In the genomic region with DNA sequence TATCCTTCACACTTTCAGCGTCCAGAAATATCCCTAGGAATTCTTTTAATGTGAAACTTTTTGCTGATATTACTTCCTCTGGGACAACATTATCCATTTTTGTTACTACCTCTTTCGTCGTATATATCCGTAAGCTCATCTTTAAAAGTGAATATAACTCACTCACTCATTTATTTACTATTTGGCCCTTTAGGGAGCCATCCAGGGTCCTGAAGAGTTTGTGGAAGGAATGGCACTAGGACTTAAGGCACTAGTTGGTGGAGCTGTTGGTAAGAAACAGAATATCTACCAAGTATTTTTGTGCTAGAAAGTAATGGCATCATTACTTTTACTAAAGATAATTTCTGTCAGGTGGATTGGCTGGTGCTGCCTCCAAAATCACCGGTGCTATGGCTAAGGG, we compare ENCODE assay signal across 30 cellular contexts.
"Had no signal": no experiment of that assay in that cellular context is flagged by ENCODE, and none has a peak within 500 bp of the region (broad histone marks: within the 10 kb centered on the region; RNA-seq: fewer than 3 reads in every experiment).

No MANE protein-coding gene starts in this region.

- H3K27me3 ChIP-seq: neutrophil, pancreas, spleen, suprapubic skin, testis, tibial artery, transverse colon, upper lobe of right lung, uterus had no signal

- FAIRE-seq: pancreas had no signal

- DNase-seq: naive B cell; naive thymus-derived CD8-positive, alpha-beta T cell; nephron progenitor cell; nucleus accumbens; pancreas; psoas muscle; right cardiac atrium; spleen; stimulated activated CD4-positive, alpha-beta T cell treated with anti-CD3 and anti-CD28 coated beads, Interleukin-12 subunit alpha, Interleukin-12 subunit beta, amount 100 ng/mL, for 4 hours; stimulated activated CD4-positive, alpha-beta T cell treated with anti-CD3 and anti-CD28 coated beads, Interleukin-1b, Interleukin-23, amount 100 ng/mL, for 48 hours; stimulated activated CD4-positive, alpha-beta T cell treated with anti-CD3 and anti-CD28 coated beads, Interleukin-4, amount 100 ng/mL, for 1 hour; stimulated activated CD4-positive, alpha-beta T cell treated with anti-CD3 and anti-CD28 coated beads, Interleukin-4, amount 100 ng/mL, for 4 hours; stimulated activated CD8-positive, alpha-beta memory T cell treated with anti-CD3 and anti-CD28 coated beads, Interleukin-4, amount 100 ng/mL, for 48 hours; stimulated activated naive CD4-positive, alpha-beta T cell; stimulated activated naive CD8-positive, alpha-beta T cell treated with anti-CD3 and anti-CD28 coated beads, Interleukin-15, amount 100 ng/mL, for 72 hours; stimulated activated naive CD8-positive, alpha-beta T cell treated with anti-CD3 and anti-CD28 coated beads, Interleukin-15, Interleukin-2, amounts not matched to agents 100 U/mL and 50 U/mL, for 24 hours; substantia nigra; testis; tibial artery; transverse colon; upper lobe of right lung; uterus had no signal

- H3K4me3 ChIP-seq: pancreas, psoas muscle, skin epidermis, smooth muscle cell, spleen, suprapubic skin, testis, tibial artery, transverse colon, upper lobe of right lung, uterus had no signal

- H3K27ac Mint-ChIP-seq: naive B cell; naive thymus-derived CD8-positive, alpha-beta T cell; nephron progenitor cell; stimulated activated memory B cell treated with anti-CD40 and anti-IgM and Interleukin-4, amounts not matched to agents 10 μg/mL and 1 μg/mL and 100 μg/mL, for 72 hours; stimulated activated naive CD8-positive, alpha-beta T cell treated with anti-CD3 and anti-CD28 coated beads, Interleukin-15, amount 100 ng/mL, for 72 hours; type B pancreatic cell had no signal

- H3K27ac ChIP-seq: neutrophil, pancreas, psoas muscle, skin epidermis, spleen, suprapubic skin, testis, tibial artery, transverse colon, upper lobe of right lung, uterus had no signal

- H3K4me2 ChIP-seq: smooth muscle cell had no signal

- H3K4me1 Mint-ChIP-seq: naive B cell; naive thymus-derived CD8-positive, alpha-beta T cell; nephron progenitor cell; neural crest cell; stimulated activated memory B cell treated with anti-CD40 and anti-IgM and Interleukin-4, amounts not matched to agents 10 μg/mL and 1 μg/mL and 100 μg/mL, for 72 hours; stimulated activated naive CD8-positive, alpha-beta T cell treated with anti-CD3 and anti-CD28 coated beads, Interleukin-15, amount 100 ng/mL, for 72 hours had no signal

- H3K27me3 Mint-ChIP-seq: naive B cell; naive thymus-derived CD8-positive, alpha-beta T cell; stimulated activated memory B cell treated with anti-CD40 and anti-IgM and Interleukin-4, amounts not matched to agents 10 μg/mL and 1 μg/mL and 100 μg/mL, for 72 hours; stimulated activated naive CD8-positive, alpha-beta T cell treated with anti-CD3 and anti-CD28 coated beads, Interleukin-15, amount 100 ng/mL, for 72 hours; type B pancreatic cell had no signal

- H3K9me3 ChIP-seq: neutrophil, pancreas, psoas muscle, spleen, suprapubic skin, testis, tibial artery, transverse colon, upper lobe of right lung, uterus had no signal

- ATAC-seq: naive thymus-derived CD8-positive, alpha-beta T cell; pancreas; psoas muscle; right cardiac atrium; sciatic nerve; stimulated activated memory B cell treated with anti-CD40 and anti-IgM and Interleukin-4, amounts not matched to agents 10 μg/mL and 1 μg/mL and 100 μg/mL, for 72 hours; stimulated activated naive CD8-positive, alpha-beta T cell treated with anti-CD3 and anti-CD28 coated beads, Interleukin-15, amount 100 ng/mL, for 72 hours; stimulated activated naive CD8-positive, alpha-beta T cell treated with anti-CD3 and anti-CD28 coated beads, Interleukin-15, Interleukin-2, amounts not matched to agents 100 U/mL and 50 U/mL, for 24 hours; upper lobe of right lung had no signal

- H3K4me1 ChIP-seq: pancreas, psoas muscle, spleen, suprapubic skin, testis, tibial artery, transverse colon, upper lobe of right lung, uterus had no signal

- H3K36me3 ChIP-seq: uterus had no signal

- H3K4me3 Mint-ChIP-seq: naive B cell; naive thymus-derived CD8-positive, alpha-beta T cell; nephron progenitor cell; neural crest cell; stimulated activated memory B cell treated with anti-CD40 and anti-IgM and Interleukin-4, amounts not matched to agents 10 μg/mL and 1 μg/mL and 100 μg/mL, for 72 hours; stimulated activated naive CD8-positive, alpha-beta T cell treated with anti-CD3 and anti-CD28 coated beads, Interleukin-15, amount 100 ng/mL, for 72 hours; type B pancreatic cell had no signal
